18 cellular contexts compared by ENCODE assay signal in the genomic region with DNA sequence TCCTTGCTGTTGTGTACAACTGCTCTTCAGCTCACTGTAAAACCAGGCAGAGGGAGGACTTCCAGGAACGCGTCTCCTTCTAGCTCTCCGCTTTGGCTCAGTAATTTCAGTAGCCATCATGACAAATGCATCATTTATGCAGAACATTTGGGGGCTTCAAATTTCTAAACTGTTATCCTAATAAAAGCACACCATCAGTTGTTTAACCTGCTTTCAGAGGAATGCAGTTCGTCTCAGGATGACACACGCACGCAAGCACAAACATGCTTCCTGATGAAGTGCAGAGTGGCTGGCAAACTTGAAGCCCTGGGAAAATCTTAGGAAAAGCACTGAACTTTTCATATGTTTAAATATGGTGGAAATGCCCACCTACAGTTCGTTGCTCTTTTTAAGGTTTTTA. TPM values are rescaled to one million over a fixed set of nuclear protein-coding genes. Genes with fewer than 3 reads are reported as not detected.
DNase-seq lines count a peak whose midpoint lies in the region; ATAC-seq and TF ChIP-seq lines count a peak whose summit lies in the region.
"Had no signal": no experiment of that assay in that cellular context is flagged by ENCODE, and none has a peak within 500 bp of the region (broad histone marks: within the 10 kb centered on the region; RNA-seq: fewer than 3 reads in every experiment).

No MANE protein-coding gene starts in this region.

- TF ChIP-seq CTCF in mammary epithelial cell (conservative IDR thresholded peaks at IDR 0.05 in 1 of 2, IDR thresholded peaks at IDR 0.05 in 1 of 2; ENCODE audit: extremely low read depth in 1 of 2, insufficient read depth in 1 of 2, low read depth in 1 of 2, low read length in 2 of 2), result no peak
- no peak for TF ChIP-seq CTCF in MCF 10A (IDR thresholded peaks at IDR 0.05; ENCODE audit: unreplicated experiment)

- H3K79me1 ChIP-seq in trophoblast cell (ENCODE audit: low read length), result peaks cover 13% of the 10 kb centered on the region

- no peak overlapping the region for H3K27ac Mint-ChIP-seq in MCF 10A (ENCODE audit: low read depth, unreplicated experiment)

- no peak overlapping the region for H3K14ac ChIP-seq in trophoblast cell (ENCODE audit: low read length)

- no peak overlapping the region for H2BK12ac ChIP-seq in trophoblast cell (ENCODE audit: low read length)

- peaks cover 47% of the 10 kb centered on the region for H3K4me1 ChIP-seq in mammary epithelial cell (ENCODE audit: insufficient read depth, low read length)
- peaks cover 2 to 13% of the 10 kb centered on the region in 2 donors for H3K4me1 ChIP-seq in esophagus (ENCODE audit: control insufficient read depth in 2 of 2, insufficient read depth in 2 of 2, low read length in 1 of 2)
- H3K4me1 ChIP-seq in trophoblast cell (ENCODE audit: control insufficient read depth in 1 of 2, insufficient read depth in 2 of 2, low read length in 2 of 2), result peaks cover 15 to 22% of the 10 kb centered on the region in 2 experiments

- H3K4me3 ChIP-seq in mammary epithelial cell (replicated peaks in 1 of 3; ENCODE audit: insufficient read depth in 1 of 3, low read depth in 2 of 3, low read length in 3 of 3), result peak overlapping the region in 2 of 3 experiments; percentile 8 to 12
- no peak overlapping the region for H3K4me3 ChIP-seq in esophagus (ENCODE audit: low read depth in 1 of 2, low read length in 2 of 2)
- no peak overlapping the region for H3K4me3 ChIP-seq in trophoblast cell (ENCODE audit: low read depth, low read length)
- H3K4me3 ChIP-seq: GM23248, MG63 had no signal

- H4K12ac ChIP-seq in trophoblast cell (ENCODE audit: low read depth, low read length), result no peak overlapping the region

- H3K4me3 Mint-ChIP-seq in MCF 10A (ENCODE audit: unreplicated experiment), result no peak overlapping the region

- dilution Hi-C loops in mammary epithelial cell (cut with HindIII; ENCODE audit: low sequenced_read_pairs), result loop anchor here (5.0 kb wide), 1 partner anchor 90 kb away; no protein-coding TSS in a partner anchor

- H4K20me1 ChIP-seq in mammary epithelial cell (ENCODE audit: insufficient read depth, low read length), result no peaks in the 10 kb centered on the region

- no peak overlapping the region for H2BK120ac ChIP-seq in trophoblast cell (ENCODE audit: insufficient read depth, low read length, poor library complexity)

- peak overlapping the region; percentile 64 for H3K27ac ChIP-seq in mammary epithelial cell (ENCODE audit: insufficient read depth, low read depth, low read length)
- peak overlapping the region; percentile 89 to 92 for H3K27ac ChIP-seq in esophagus (ENCODE audit: low read depth in 2 of 2, low read length in 1 of 2)
- H3K27ac ChIP-seq in trophoblast cell (ENCODE audit: low read depth, low read length), result peak overlapping the region; percentile 67
- H3K27ac ChIP-seq: 22Rv1, GM23248 had no signal

- 7% methylated on average over 7 of the region's 7 CpGs for WGBS in mammary epithelial cell (ENCODE audit: low coverage, missing lambda C conversion rate)
- WGBS in esophagus, 2 donors, result 49 to 68% methylated on average over 7 of the region's 7 CpGs
- WGBS in trophoblast cell (ENCODE audit: extremely low coverage, insufficient coverage, insufficient read length), result no CpG with 5 or more reads among the region's 7 CpGs

- H2AFZ ChIP-seq in mammary epithelial cell (ENCODE audit: low read depth, low read length) (peak overlapping the region; percentile 63), trophoblast cell (ENCODE audit: insufficient read depth, low read length, poor library complexity) (no peak overlapping the region)
- H2AFZ ChIP-seq: GM23248 had no signal

- peak overlapping the region; percentile 41 for H4K91ac ChIP-seq in trophoblast cell (ENCODE audit: low read depth, low read length)

- peak; percentile 84 for DNase-seq in mammary epithelial cell
- no peak for DNase-seq in MCF 10A (ENCODE audit: unreplicated experiment)
- peak in 1 of 2 donors; percentile 52 for DNase-seq in trophoblast cell
- DNase-seq in NCI-H446 (lab: John Stamatoyannopoulos, UW), result no peak
- no peak for DNase-seq in NCI-H2227 treated with DMSO at 0.1 percent for 48 hours (lab: John Stamatoyannopoulos, UW)
- DNase-seq: AML-193, GF-D8, GM23248, Karpas-422, MG63, NCI-H1092, NCI-H1436 treated with DMSO at 0.1 percent for 48 hours, NCI-H2029 treated with DMSO at 0.1 percent for 48 hours had no signal

- intact Hi-C loops in mammary epithelial cell (cut with micrococcal nuclease) (loop anchor here (1.0 to 2.0 kb wide), 3 partner anchors 10 to 153 kb away; no protein-coding TSS in a partner anchor), MCF 10A (cut with micrococcal nuclease) (no loop called here)

- CTCF ChIA-PET in mammary epithelial cell (lab: Charles Lee; ENCODE audit: low non-redundant PET), result no interaction called here
- CTCF ChIA-PET in MCF 10A (lab: Yijun Ruan, JAX), result interaction anchor here (0.9 to 1.2 kb wide), 2 partner anchors 21 to 299 kb away, joined by 3 to 4 read pairs; no protein-coding TSS in a partner anchor

- H2AK5ac ChIP-seq in trophoblast cell (ENCODE audit: low read length), result no peak overlapping the region

- no peak overlapping the region for H3K4ac ChIP-seq in trophoblast cell (ENCODE audit: low read depth, low read length)

- no peak overlapping the region for H3K23ac ChIP-seq in trophoblast cell (ENCODE audit: low read length)

- H3K27me3 ChIP-seq in mammary epithelial cell (ENCODE audit: insufficient read depth, low read length), result no peaks in the 10 kb centered on the region
- H3K27me3 ChIP-seq in esophagus (ENCODE audit: control insufficient read depth in 1 of 2, insufficient read depth in 2 of 2, low read length in 2 of 2), result no peaks in the 10 kb centered on the region
- H3K27me3 ChIP-seq in trophoblast cell (ENCODE audit: insufficient read depth, low read length), result no peaks in the 10 kb centered on the region
- H3K27me3 ChIP-seq: MG63 had no signal

- peaks cover 6% of the 10 kb centered on the region for H3K4me1 Mint-ChIP-seq in MCF 10A (ENCODE audit: insufficient read depth, unreplicated experiment)

- POLR2A ChIA-PET in MCF 10A (lab: Yijun Ruan, JAX), result interaction anchor here (0.7 to 1.6 kb wide), 5 partner anchors 10 to 162 kb away, joined by 3 to 8 read pairs (median 4); partner anchors contain the start of gene SLC22A23

- peak overlapping the region; percentile 86 for H3K4me2 ChIP-seq in mammary epithelial cell (ENCODE audit: insufficient read depth, low read depth, low read length)
- peak overlapping the region; percentile 35 for H3K4me2 ChIP-seq in trophoblast cell (ENCODE audit: low read length)

- in situ Hi-C loops in mammary epithelial cell (cut with MboI; ENCODE audit: low sequenced_read_pairs in 2 of 2), result no loop called here

- no peaks in the 10 kb centered on the region for H3K9me3 Mint-ChIP-seq in MCF 10A (ENCODE audit: unreplicated experiment)

- H3K9ac ChIP-seq in mammary epithelial cell (ENCODE audit: insufficient read depth, low read length) (peak overlapping the region; percentile 22), trophoblast cell (ENCODE audit: low read length) (no peak overlapping the region)
- H3K9ac ChIP-seq: GM23248 had no signal

- H3K9me3 ChIP-seq in mammary epithelial cell (replicated peaks; ENCODE audit: insufficient read depth, low read length) (no peaks in the 10 kb centered on the region), esophagus (ENCODE audit: control insufficient read depth in 2 of 2, insufficient read depth in 1 of 2, low read depth in 1 of 2, low read length in 1 of 2) (no peaks in the 10 kb centered on the region), trophoblast cell (ENCODE audit: insufficient read depth, low read depth, low read length) (no peaks in the 10 kb centered on the region)
- H3K9me3 ChIP-seq: MG63 had no signal

- peak overlapping the region; percentile 13 for H3K18ac ChIP-seq in trophoblast cell (ENCODE audit: low read length)

- ATAC-seq in HG02970 (IDR thresholded peaks at IDR 0.05; ENCODE audit: low FRiP score, unreplicated experiment), result no peak
- no peak for ATAC-seq in SK-N-SH treated with all-trans-retinoic acid at 6 μM for 48 hours
- ATAC-seq: Right ventricle myocardium inferior had no signal

- peaks cover 6% of the 10 kb centered on the region for H3K36me3 Mint-ChIP-seq in MCF 10A (ENCODE audit: insufficient read depth, unreplicated experiment)

- H3K27me3 Mint-ChIP-seq in MCF 10A (ENCODE audit: insufficient read depth, unreplicated experiment), result no peaks in the 10 kb centered on the region

- no peak overlapping the region for H4K8ac ChIP-seq in trophoblast cell (ENCODE audit: low read depth, low read length)

- no peak overlapping the region for H2BK5ac ChIP-seq in trophoblast cell (ENCODE audit: low read depth, low read length, poor library complexity)

- H3K36me3 ChIP-seq in mammary epithelial cell (ENCODE audit: insufficient read depth, low read length) (no peaks in the 10 kb centered on the region), esophagus (ENCODE audit: control insufficient read depth in 2 of 2, insufficient read depth in 2 of 2, low read length in 1 of 2) (no peaks in the 10 kb centered on the region), trophoblast cell (ENCODE audit: control insufficient read depth in 1 of 2, insufficient read depth in 2 of 2, low read length in 2 of 2) (peaks cover 0 to 5% of the 10 kb centered on the region in 2 experiments)
- H3K36me3 ChIP-seq: MG63 had no signal

- peaks cover 40% of the 10 kb centered on the region for H3K79me2 ChIP-seq in mammary epithelial cell (ENCODE audit: insufficient read depth, low read length)
- peaks cover 13% of the 10 kb centered on the region for H3K79me2 ChIP-seq in trophoblast cell (ENCODE audit: control insufficient read depth, insufficient read depth, low read length, poor library complexity)

- no TSS peak for BruUV-seq in mammary epithelial cell (replicated peaks; lab: Mats Ljungman, UMichigan)
- no TSS peak for BruUV-seq in MCF 10A (replicated peaks; lab: Mats Ljungman, UMichigan)

TF ChIP-seq in SK-N-SH treated with all-trans-retinoic acid at 6 μM for 48 hours, 23 proteins besides CTCF, POLR2A, EP300 and RAD21 (continues in another document):
- TF ChIP-seq ZFP3 (CRISPR knock-in tag; IDR thresholded peaks at IDR 0.05), result no peak

RNA-seq across cellular contexts. Expression of gene SLC22A23, which starts 24.4 kb away (rescaled TPM):
- 10 to 100 TPM; 34.0 to 49.3 TPM for total RNA-seq in mammary epithelial cell
- polyA plus RNA-seq in mammary epithelial cell, result 5.8 TPM
- 39.2 TPM for polyA minus RNA-seq in mammary epithelial cell
- total RNA-seq in MCF 10A (2022), result 11.5 and 11.9 TPM in 2 replicates
- 10 to 100 TPM; 12.5 to 15.4 TPM for polyA plus RNA-seq in esophagus
- polyA plus RNA-seq in trophoblast cell (2013), result 29.8 and 31.6 TPM in 2 replicates

Comparison
In these comparisons a context has a peak if more than half of its experiments do, and no peak if none do; other contexts are left out.
1. H3K4me3 ChIP-seq: peak in mammary epithelial cell (2 of 3); none in esophagus (0 of 2) and trophoblast cell (single experiment).
2. Peak in every context shown above with its lines, with median percentiles within 50 percentile points of each other: H3K27ac ChIP-seq.